ENCODE assay signal across 27 cellular contexts in the genomic region with DNA sequence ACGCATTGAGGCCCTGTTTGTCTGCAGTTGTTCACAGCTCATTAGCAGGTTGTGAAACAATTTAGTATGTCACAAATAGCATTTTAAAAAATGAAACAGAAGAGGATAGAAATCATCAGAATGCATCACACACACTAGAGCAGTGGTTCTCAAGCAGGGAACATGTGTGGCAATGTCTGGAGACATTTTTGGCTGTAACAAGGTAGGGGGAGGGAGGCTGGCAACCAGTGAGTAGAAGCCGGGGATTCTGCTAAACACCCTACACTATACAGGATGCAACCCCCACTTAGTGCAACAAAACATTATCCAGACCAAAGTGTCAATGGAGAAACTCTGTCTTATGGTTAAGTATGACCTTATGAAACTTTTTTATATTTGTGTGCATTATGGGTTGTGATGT. TPM values are rescaled to one million over a fixed set of nuclear protein-coding genes. Genes with fewer than 3 reads are reported as not detected.
DNase-seq lines count a peak whose midpoint lies in the region; ATAC-seq, FAIRE-seq and TF ChIP-seq lines count a peak whose summit lies in the region.
"Had no signal": no experiment of that assay in that cellular context is flagged by ENCODE, and none has a peak within 500 bp of the region (broad histone marks: within the 10 kb centered on the region; RNA-seq: fewer than 3 reads in every experiment).

No MANE protein-coding gene starts in this region.

- TF ChIP-seq CTCF in fibroblast of pulmonary artery (IDR thresholded peaks at IDR 0.05; ENCODE audit: low read length, missing control alignments) (no peak), D721Med (IDR thresholded peaks at IDR 0.05; ENCODE audit: insufficient read depth, missing control alignments) (no peak)

- H3K36me3 Mint-ChIP-seq in activated naive CD4-positive, alpha-beta T cell treated with anti-CD3 and anti-CD28 coated beads, Interleukin-2, amount 50 U/mL, for 24 hours = peaks cover 47% of the 10 kb centered on the region
- H3K36me3 Mint-ChIP-seq in activated naive CD4-positive, alpha-beta T cell treated with anti-CD3 and anti-CD28 coated beads, Interleukin-2, amount 50 U/mL, for 72 hours = peaks cover 22 to 69% of the 10 kb centered on the region in 2 donors
- peaks cover 3% of the 10 kb centered on the region for H3K36me3 Mint-ChIP-seq in T-helper 17 cell (ENCODE audit: low read depth)
- H3K36me3 Mint-ChIP-seq: immature natural killer cell, mesothelial cell of epicardium had no signal

- DNase-seq in activated naive CD4-positive, alpha-beta T cell treated with anti-CD3 and anti-CD28 coated beads, Interleukin-2, amount 50 U/mL, for 72 hours (ENCODE audit: low spot score in 2 of 2) = no peak
- DNase-seq in T-helper 17 cell (no peak), fibroblast of pulmonary artery (ENCODE audit: low read depth) (peak; percentile 29), left cardiac atrium (no peak), D721Med (ENCODE audit: insufficient read length, low spot score) (no peak)
- DNase-seq: activated CD4-positive, alpha-beta T cell treated with anti-CD3 and anti-CD28 coated beads, Interleukin-2, amount 50 U/mL, for 1 hour; activated CD8-positive, alpha-beta memory T cell treated with anti-CD3 and anti-CD28 coated beads, Interleukin-2, amount 50 U/mL, for 48 hours; activated gamma-delta T cell; foreskin melanocyte; immature natural killer cell; Karpas-422; left lung; NCI-H1092; NCI-H187 treated with DMSO at 0.1 percent for 48 hours; NCI-H2227 treated with DMSO at 0.1 percent for 48 hours; PC-3; Right ventricle myocardium superior; SW 1271; uterus had no signal

- no peak overlapping the region for H3K4me3 ChIP-seq in fibroblast of pulmonary artery (replicated peaks; ENCODE audit: low read depth, low read length)
- H3K4me3 ChIP-seq: GM12878, left lung, prostate gland, uterus had no signal

- intact Hi-C loops in left cardiac atrium (cut with DNase I) = no loop called here

- no peak overlapping the region for H3K4me3 Mint-ChIP-seq in activated naive CD4-positive, alpha-beta T cell treated with anti-CD3 and anti-CD28 coated beads, Interleukin-2, amount 50 U/mL, for 24 hours
- peak overlapping the region; percentile 47 for H3K4me3 Mint-ChIP-seq in T-helper 17 cell
- H3K4me3 Mint-ChIP-seq: mesothelial cell of epicardium had no signal

- no peaks in the 10 kb centered on the region for H3K9me3 ChIP-seq in T-helper 17 cell (ENCODE audit: control insufficient read depth, low read length, poor library complexity, severe bottlenecking)
- H3K9me3 ChIP-seq: left lung, prostate gland, uterus had no signal

- ATAC-seq in activated naive CD4-positive, alpha-beta T cell treated with anti-CD3 and anti-CD28 coated beads, Interleukin-2, amount 50 U/mL, for 72 hours = no peak
- ATAC-seq in T-helper 17 cell = no peak
- ATAC-seq in HG03025 (IDR thresholded peaks at IDR 0.05; ENCODE audit: low FRiP score, unreplicated experiment) = no peak
- ATAC-seq in HG03097 (IDR thresholded peaks at IDR 0.05; ENCODE audit: low FRiP score, unreplicated experiment) = no peak
- ATAC-seq in left cardiac atrium = no peak
- ATAC-seq: GM12878, left lung, PC-3 had no signal

- H3K27me3 Mint-ChIP-seq in activated naive CD4-positive, alpha-beta T cell treated with anti-CD3 and anti-CD28 coated beads, Interleukin-2, amount 50 U/mL, for 24 hours = no peaks in the 10 kb centered on the region
- H3K27me3 Mint-ChIP-seq in T-helper 17 cell = no peaks in the 10 kb centered on the region

- peaks cover 12% of the 10 kb centered on the region for H3K9me3 Mint-ChIP-seq in activated naive CD4-positive, alpha-beta T cell treated with anti-CD3 and anti-CD28 coated beads, Interleukin-2, amount 50 U/mL, for 24 hours
- peaks cover 0 to 6% of the 10 kb centered on the region in 2 donors for H3K9me3 Mint-ChIP-seq in activated naive CD4-positive, alpha-beta T cell treated with anti-CD3 and anti-CD28 coated beads, Interleukin-2, amount 50 U/mL, for 72 hours
- H3K9me3 Mint-ChIP-seq: immature natural killer cell, mesothelial cell of epicardium had no signal

- H3K4me1 Mint-ChIP-seq in activated naive CD4-positive, alpha-beta T cell treated with anti-CD3 and anti-CD28 coated beads, Interleukin-2, amount 50 U/mL, for 24 hours = peaks cover 93% of the 10 kb centered on the region
- peaks cover 60% of the 10 kb centered on the region for H3K4me1 Mint-ChIP-seq in T-helper 17 cell
- H3K4me1 Mint-ChIP-seq: mesothelial cell of epicardium had no signal

- H3K27ac Mint-ChIP-seq in activated naive CD4-positive, alpha-beta T cell treated with anti-CD3 and anti-CD28 coated beads, Interleukin-2, amount 50 U/mL, for 24 hours = peak overlapping the region; percentile 89
- peak overlapping the region in 1 of 2 donors; percentile 13 for H3K27ac Mint-ChIP-seq in activated naive CD4-positive, alpha-beta T cell treated with anti-CD3 and anti-CD28 coated beads, Interleukin-2, amount 50 U/mL, for 72 hours
- no peak overlapping the region for H3K27ac Mint-ChIP-seq in T-helper 17 cell
- H3K27ac Mint-ChIP-seq: mesothelial cell of epicardium had no signal

- FAIRE-seq in D721Med (lab: Jason Lieb, UNC) = no peak
- FAIRE-seq: GM12878, HTR-8/SVneo had no signal

RNA-seq across cellular contexts. Expression of gene BTLA, which starts 27.3 kb away (rescaled TPM):
- 10 to 100 TPM; 25.5 to 38.0 TPM for total RNA-seq in activated naive CD4-positive, alpha-beta T cell treated with anti-CD3 and anti-CD28 coated beads, Interleukin-2, amount 50 U/mL, for 72 hours
- 10 to 100 TPM in 1 of 2 donors, 1 to 10 TPM in 1; 9.4 to 16.0 TPM for total RNA-seq in T-helper 17 cell
- under 1 TPM; 0.24 to 0.50 TPM for total RNA-seq in left cardiac atrium
- total RNA-seq: epithelial cell of proximal tubule, mesothelial cell of epicardium, PC-3, Right ventricle myocardium superior had no signal

Comparison
In these comparisons a context has a peak if more than half of its experiments do, and no peak if none do; other contexts are left out.
1. RNA of gene BTLA, which starts 27.3 kb away (total RNA-seq): 25.5 to 38.0 TPM in activated naive CD4-positive, alpha-beta T cell treated with anti-CD3 and anti-CD28 coated beads, Interleukin-2, amount 50 U/mL, for 72 hours and 9.4 to 16.0 TPM in T-helper 17 cell; 0.24 to 0.50 TPM in left cardiac atrium; every median in the first group is over 4 times any median in the second.